In the genomic region with DNA sequence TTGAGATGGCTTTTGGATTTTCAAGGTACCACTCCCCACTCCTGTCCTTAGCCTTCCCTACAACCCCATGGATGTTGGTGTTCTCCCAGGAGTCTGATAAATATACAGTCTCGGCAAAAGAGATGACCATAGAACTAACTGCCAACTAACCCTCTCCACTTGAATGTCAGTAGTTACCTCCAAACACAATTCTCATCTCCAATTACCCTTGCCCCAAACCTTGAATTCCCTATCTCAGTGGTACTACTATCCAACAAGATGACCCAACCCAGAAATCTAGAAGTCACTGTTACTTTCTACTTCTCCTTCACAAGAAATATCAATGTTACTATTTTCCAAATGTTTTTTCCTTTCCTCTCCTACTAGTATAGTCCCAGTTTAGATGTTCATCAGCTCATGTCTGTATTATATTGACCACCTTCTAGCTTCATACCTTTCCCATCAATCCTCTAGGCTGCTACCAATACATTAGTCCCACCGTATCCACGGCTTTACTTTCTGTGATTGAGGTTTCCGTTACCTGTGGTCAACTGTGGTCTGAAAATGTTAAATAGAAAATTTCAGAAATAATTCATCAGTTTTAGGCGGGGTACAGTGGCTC, we compare ENCODE assay signal across 1 cellular context.
TF ChIP-seq lines count a peak whose summit lies in the region.

No MANE protein-coding gene starts in this region.

TF ChIP-seq in K562, 482 proteins besides CTCF, POLR2A, EP300 and RAD21:
- TF ChIP-seq ZNF583 (CRISPR knock-in tag; IDR thresholded peaks at IDR 0.05) (no peak), ASH1L (IDR thresholded peaks at IDR 0.05; ENCODE audit: borderline replicate concordance, low read depth, partially characterized antibody) (no peak), POLR2AphosphoS2 (IDR thresholded peaks at IDR 0.05; ENCODE audit: low read length) (peak; percentile 95), MGA (IDR thresholded peaks at IDR 0.05) (no peak), GTF2E2 (tag; IDR thresholded peaks at IDR 0.05) (no peak), SUPT5H (IDR thresholded peaks at IDR 0.05) (0 out of 2 replicates have a peak, but pooled peaks have one; percentile 23), NFIX (CRISPR knock-in tag; IDR thresholded peaks at IDR 0.05; ENCODE audit: low read depth) (no peak), ETV5 (CRISPR knock-in tag; IDR thresholded peaks at IDR 0.05; ENCODE audit: low read depth) (no peak), ZNF668 (CRISPR knock-in tag; IDR thresholded peaks at IDR 0.05) (no peak), POLR2B (IDR thresholded peaks at IDR 0.05; ENCODE audit: low read depth, partially characterized antibody) (peak; percentile 53), ZFP36 (IDR thresholded peaks at IDR 0.05; ENCODE audit: low read depth, low read length, partially characterized antibody) (no peak), POLR2H (tag; IDR thresholded peaks at IDR 0.05; ENCODE audit: low read depth) (0 out of 2 replicates have a peak, but pooled peaks have one; percentile 8), CCAR2 (IDR thresholded peaks at IDR 0.05; ENCODE audit: low read depth, low read length) (no peak), THRB (CRISPR knock-in tag; conservative IDR thresholded peaks at IDR 0.05) (peak; percentile 26; the same call in 1 of the 2 replicates), ETS2 (tag; IDR thresholded peaks at IDR 0.05; ENCODE audit: borderline replicate concordance, poor library complexity, severe bottlenecking) (no peak), GTF2B (IDR thresholded peaks at IDR 0.05; ENCODE audit: extremely low read depth, insufficient read length) (no peak), ZNF384 (IDR thresholded peaks at IDR 0.05; ENCODE audit: low read depth, low read length) (no peak), ESRRB (CRISPR knock-in tag; IDR thresholded peaks at IDR 0.05; ENCODE audit: borderline replicate concordance) (no peak), HDAC2 (IDR thresholded peaks at IDR 0.05) (no peak)
- TF ChIP-seq, protein P1, sequence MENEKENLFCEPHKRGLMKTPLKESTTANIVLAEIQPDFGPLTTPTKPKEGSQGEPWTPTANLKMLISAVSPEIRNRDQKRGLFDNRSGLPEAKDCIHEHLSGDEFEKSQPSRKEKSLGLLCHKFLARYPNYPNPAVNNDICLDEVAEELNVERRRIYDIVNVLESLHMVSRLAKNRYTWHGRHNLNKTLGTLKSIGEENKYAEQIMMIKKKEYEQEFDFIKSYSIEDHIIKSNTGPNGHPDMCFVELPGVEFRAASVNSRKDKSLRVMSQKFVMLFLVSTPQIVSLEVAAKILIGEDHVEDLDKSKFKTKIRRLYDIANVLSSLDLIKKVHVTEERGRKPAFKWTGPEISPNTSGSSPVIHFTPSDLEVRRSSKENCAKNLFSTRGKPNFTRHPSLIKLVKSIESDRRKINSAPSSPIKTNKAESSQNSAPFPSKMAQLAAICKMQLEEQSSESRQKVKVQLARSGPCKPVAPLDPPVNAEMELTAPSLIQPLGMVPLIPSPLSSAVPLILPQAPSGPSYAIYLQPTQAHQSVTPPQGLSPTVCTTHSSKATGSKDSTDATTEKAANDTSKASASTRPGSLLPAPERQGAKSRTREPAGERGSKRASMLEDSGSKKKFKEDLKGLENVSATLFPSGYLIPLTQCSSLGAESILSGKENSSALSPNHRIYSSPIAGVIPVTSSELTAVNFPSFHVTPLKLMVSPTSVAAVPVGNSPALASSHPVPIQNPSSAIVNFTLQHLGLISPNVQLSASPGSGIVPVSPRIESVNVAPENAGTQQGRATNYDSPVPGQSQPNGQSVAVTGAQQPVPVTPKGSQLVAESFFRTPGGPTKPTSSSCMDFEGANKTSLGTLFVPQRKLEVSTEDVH (IDR thresholded peaks at IDR 0.05; ENCODE audit: low read depth, partially characterized antibody), result peak; percentile 41
- TF ChIP-seq, protein P2, sequence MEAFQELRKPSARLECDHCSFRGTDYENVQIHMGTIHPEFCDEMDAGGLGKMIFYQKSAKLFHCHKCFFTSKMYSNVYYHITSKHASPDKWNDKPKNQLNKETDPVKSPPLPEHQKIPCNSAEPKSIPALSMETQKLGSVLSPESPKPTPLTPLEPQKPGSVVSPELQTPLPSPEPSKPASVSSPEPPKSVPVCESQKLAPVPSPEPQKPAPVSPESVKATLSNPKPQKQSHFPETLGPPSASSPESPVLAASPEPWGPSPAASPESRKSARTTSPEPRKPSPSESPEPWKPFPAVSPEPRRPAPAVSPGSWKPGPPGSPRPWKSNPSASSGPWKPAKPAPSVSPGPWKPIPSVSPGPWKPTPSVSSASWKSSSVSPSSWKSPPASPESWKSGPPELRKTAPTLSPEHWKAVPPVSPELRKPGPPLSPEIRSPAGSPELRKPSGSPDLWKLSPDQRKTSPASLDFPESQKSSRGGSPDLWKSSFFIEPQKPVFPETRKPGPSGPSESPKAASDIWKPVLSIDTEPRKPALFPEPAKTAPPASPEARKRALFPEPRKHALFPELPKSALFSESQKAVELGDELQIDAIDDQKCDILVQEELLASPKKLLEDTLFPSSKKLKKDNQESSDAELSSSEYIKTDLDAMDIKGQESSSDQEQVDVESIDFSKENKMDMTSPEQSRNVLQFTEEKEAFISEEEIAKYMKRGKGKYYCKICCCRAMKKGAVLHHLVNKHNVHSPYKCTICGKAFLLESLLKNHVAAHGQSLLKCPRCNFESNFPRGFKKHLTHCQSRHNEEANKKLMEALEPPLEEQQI (IDR thresholded peaks at IDR 0.05), result no peak
- TF ChIP-seq, protein P3, sequence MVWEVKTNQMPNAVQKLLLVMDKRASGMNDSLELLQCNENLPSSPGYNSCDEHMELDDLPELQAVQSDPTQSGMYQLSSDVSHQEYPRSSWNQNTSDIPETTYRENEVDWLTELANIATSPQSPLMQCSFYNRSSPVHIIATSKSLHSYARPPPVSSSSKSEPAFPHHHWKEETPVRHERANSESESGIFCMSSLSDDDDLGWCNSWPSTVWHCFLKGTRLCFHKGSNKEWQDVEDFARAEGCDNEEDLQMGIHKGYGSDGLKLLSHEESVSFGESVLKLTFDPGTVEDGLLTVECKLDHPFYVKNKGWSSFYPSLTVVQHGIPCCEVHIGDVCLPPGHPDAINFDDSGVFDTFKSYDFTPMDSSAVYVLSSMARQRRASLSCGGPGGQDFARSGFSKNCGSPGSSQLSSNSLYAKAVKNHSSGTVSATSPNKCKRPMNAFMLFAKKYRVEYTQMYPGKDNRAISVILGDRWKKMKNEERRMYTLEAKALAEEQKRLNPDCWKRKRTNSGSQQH (CRISPR knock-in tag; IDR thresholded peaks at IDR 0.05), result 0 out of 2 replicates have a peak, but pooled peaks have one; percentile 16
- TF ChIP-seq, protein P4, sequence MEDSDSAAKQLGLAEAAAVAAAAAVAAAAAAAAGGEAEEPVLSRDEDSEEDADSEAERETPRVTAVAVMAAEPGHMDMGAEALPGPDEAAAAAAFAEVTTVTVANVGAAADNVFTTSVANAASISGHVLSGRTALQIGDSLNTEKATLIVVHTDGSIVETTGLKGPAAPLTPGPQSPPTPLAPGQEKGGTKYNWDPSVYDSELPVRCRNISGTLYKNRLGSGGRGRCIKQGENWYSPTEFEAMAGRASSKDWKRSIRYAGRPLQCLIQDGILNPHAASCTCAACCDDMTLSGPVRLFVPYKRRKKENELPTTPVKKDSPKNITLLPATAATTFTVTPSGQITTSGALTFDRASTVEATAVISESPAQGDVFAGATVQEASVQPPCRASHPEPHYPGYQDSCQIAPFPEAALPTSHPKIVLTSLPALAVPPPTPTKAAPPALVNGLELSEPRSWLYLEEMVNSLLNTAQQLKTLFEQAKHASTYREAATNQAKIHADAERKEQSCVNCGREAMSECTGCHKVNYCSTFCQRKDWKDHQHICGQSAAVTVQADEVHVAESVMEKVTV (CRISPR knock-in tag; IDR thresholded peaks at IDR 0.05), result no peak
